In the genomic region with DNA sequence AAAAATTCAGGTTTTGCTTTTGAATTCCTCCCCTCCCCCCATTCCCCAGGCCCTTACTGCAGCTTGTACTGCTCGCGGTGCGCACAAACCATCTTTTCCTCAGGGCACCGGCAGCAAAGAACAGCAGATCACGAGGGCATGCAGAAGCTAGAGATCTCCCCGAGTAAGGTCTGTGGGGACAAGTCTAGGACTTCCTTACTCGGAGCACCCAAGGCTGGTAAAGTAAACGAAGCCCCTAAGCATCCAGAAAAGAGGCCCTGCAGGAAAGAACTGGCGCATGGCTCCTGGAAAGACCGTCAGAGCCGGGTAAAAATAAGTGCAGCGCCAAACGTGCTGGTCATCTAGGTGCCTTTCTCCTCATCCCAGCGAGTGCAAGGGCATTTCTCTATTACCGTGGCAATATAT, we compare ENCODE assay signal across 8 cellular contexts. TPM values are rescaled to one million over a fixed set of nuclear protein-coding genes. Genes with fewer than 3 reads are reported as not detected.
DNase-seq lines count a peak whose midpoint lies in the region; ATAC-seq and TF ChIP-seq lines count a peak whose summit lies in the region.

No MANE protein-coding gene starts in this region.

- CTCF ChIA-PET in BJ (lab: Yijun Ruan, JAX) (interaction anchor here (0.7 to 1.2 kb wide), 5 partner anchors 8 to 43 kb away, joined by 3 read pairs; no protein-coding TSS in a partner anchor), RWPE1 (lab: Yijun Ruan, JAX) (interaction anchor here (0.5 kb wide), 1 partner anchor 40 kb away, joined by 4 read pairs; no protein-coding TSS in a partner anchor)

- no peaks in the 10 kb centered on the region for H3K27me3 ChIP-seq in BJ (ENCODE audit: control insufficient read depth, insufficient read depth, low read length)

- POLR2A ChIA-PET in BJ (lab: Charles Lee) (no interaction called here), RWPE1 (lab: Yijun Ruan, JAX; ENCODE audit: low non-redundant PET) (interaction anchor here (0.6 kb wide), 1 partner anchor 128 kb away, joined by 3 read pairs; no protein-coding TSS in a partner anchor)

- ATAC-seq in GM19025 (IDR thresholded peaks at IDR 0.05; ENCODE audit: low read depth, unreplicated experiment) (peak; percentile 22), HG03280 (IDR thresholded peaks at IDR 0.05; ENCODE audit: unreplicated experiment) (peak; percentile 32), left ventricle myocardium superior (peak; percentile 65)

- H3K4me3 ChIP-seq in BJ (ENCODE audit: low read depth, low read length): peak overlapping the region; percentile 70

- H3K27ac ChIP-seq in RWPE1: peak overlapping the region; percentile 80

- peaks cover 2% of the 10 kb centered on the region; the same call in 1 of the 2 replicates for H3K36me3 ChIP-seq in BJ (ENCODE audit: control insufficient read depth, insufficient read depth, low read length)

- intact Hi-C loops in left ventricle myocardium superior (cut with micrococcal nuclease): no loop called here
- intact Hi-C loops in posterior cingulate gyrus (cut with DNase I): loop anchor here (5.0 kb wide), 1 partner anchor 155 kb away; a partner anchor contains a TSS

- DNase-seq in BJ (ENCODE audit: low read depth) (no peak), RWPE1 (ENCODE audit: low spot score) (peak; percentile 22), amniotic stem cell (lab: John Stamatoyannopoulos, UW) (peak; percentile 6), left ventricle myocardium superior (peak; percentile 53), posterior cingulate gyrus (peak in 8 of 10 donors; percentile 32 to 86 (median 53)), cortex of kidney (lab: John Stamatoyannopoulos, UW) (no peak)

- TF ChIP-seq CTCF in BJ (IDR thresholded peaks at IDR 0.05; ENCODE audit: insufficient read depth, low read depth, low read length): no peak
- no peak for TF ChIP-seq CTCF in RWPE1 (conservative IDR thresholded peaks at IDR 0.05; ENCODE audit: low read depth)

RNA-seq across cellular contexts. Expression of a gene that starts 0.7 kb away (rescaled TPM):
- polyA plus RNA-seq in BJ (2011; rRNA removed): 275 and 592 TPM in 2 replicates
- 133 and 147 TPM in 2 replicates for polyA minus RNA-seq in BJ (2011; rRNA and poly(A)+ RNA removed)
- total RNA-seq in left ventricle myocardium superior: 2,127 TPM

RNA-seq across cellular contexts. Expression of a gene that starts 52.3 kb away (rescaled TPM):
- not detected in 2 replicates for polyA plus RNA-seq in BJ (2011; rRNA removed)
- not detected in 2 replicates for polyA minus RNA-seq in BJ (2011; rRNA and poly(A)+ RNA removed)
- not detected for total RNA-seq in left ventricle myocardium superior

Comparison
In these comparisons a context has a peak if more than half of its experiments do, and no peak if none do; other contexts are left out.
1. DNase-seq: peak in RWPE1 (single experiment), amniotic stem cell (single experiment), left ventricle myocardium superior (single experiment) and posterior cingulate gyrus (8 of 10); none in BJ (single experiment) and cortex of kidney (single experiment).
2. Peak in every context shown above with its lines, with median percentiles within 50 percentile points of each other: ATAC-seq.